In genomic region chr20:10673176-10673830, GRCh38 we compare ENCODE assay signal across 8 cellular contexts. TPM values are rescaled to one million over a fixed set of nuclear protein-coding genes. Genes with fewer than 3 reads are reported as not detected.
DNase-seq lines count a peak whose midpoint lies in the region; ATAC-seq, FAIRE-seq and TF ChIP-seq lines count a peak whose summit lies in the region.

No MANE protein-coding gene starts in this region.

- FAIRE-seq in H54 (lab: Jason Lieb, UNC) (no peak), HepG2 (lab: Jason Lieb, UNC) (no peak)

- peak overlapping the region; percentile 95 for H3K9ac ChIP-seq in HepG2 (ENCODE audit: insufficient read depth, low read depth, low read length)

- TF ChIP-seq POLR2A in H54 (IDR thresholded peaks at IDR 0.05; ENCODE audit: low read depth, low read length) (peak; percentile 32; the same call in 1 of the 2 replicates), HepG2 (IDR thresholded peaks at IDR 0.05; ENCODE audit: insufficient read depth in 1 of 2, low read depth in 2 of 2, low read length in 2 of 2) (no peak)

- H3K27me3 ChIP-seq in HepG2 (ENCODE audit: control insufficient read depth in 1 of 2, insufficient read depth in 2 of 2, low read length in 2 of 2) = no peaks in the 10 kb centered on the region; a peak in 1 of 5 replicates

- H3K4me2 ChIP-seq in HepG2 (ENCODE audit: low read depth, low read length) = peak overlapping the region; percentile 96

- H3K4me3 ChIP-seq in coronary artery (peak overlapping the region; percentile 98), HepG2 (replicated peaks in 1 of 3; ENCODE audit: insufficient read depth in 1 of 3, low read depth in 2 of 3, low read length in 3 of 3) (peak overlapping the region; percentile 85 to 94 (median 91))

- H3K36me3 ChIP-seq in HepG2 (replicated peaks in 1 of 2; ENCODE audit: control insufficient read depth in 1 of 2, insufficient read depth in 2 of 2, low read length in 2 of 2) = peaks cover 9 to 11% of the 10 kb centered on the region in 2 experiments

- CTCF ChIA-PET in RWPE1 (lab: Yijun Ruan, JAX) (interaction anchor here (0.6 to 1.5 kb wide), 6 partner anchors 11 to 523 kb away, joined by 3 to 4 read pairs (median 3); no protein-coding TSS in a partner anchor), HepG2 (lab: Yijun Ruan, JAX; ENCODE audit: low intra/inter-chr PET ratio, low total read pairs) (interaction anchor here (0.6 kb wide), 1 partner anchor 348 kb away, joined by 3 read pairs; no protein-coding TSS in a partner anchor)

- in situ Hi-C loops in HepG2 (cut with HindIII; ENCODE audit: extremely low pct_ligation_motif_present, low pct_unique_long_range_greater_than_20kb) = loop anchor here (5.0 kb wide), 2 partner anchors 534 to 869 kb away; no protein-coding TSS in a partner anchor

- BruUV-seq in HepG2 (replicated peaks; lab: Mats Ljungman, UMichigan) = TSS peak; percentile 75

- H3K27ac ChIP-seq in RWPE1 (peak overlapping the region; percentile 99), coronary artery (peak overlapping the region; percentile 89 to 93), HepG2 (ENCODE audit: extremely low read length, insufficient read depth, low read length) (peak overlapping the region; percentile 89), substantia nigra (ENCODE audit: low read depth, low read length, poor library complexity, severe bottlenecking) (peak overlapping the region; percentile 77)

- H4K20me1 ChIP-seq in HepG2 (ENCODE audit: insufficient read depth, low read length) = peaks cover 27% of the 10 kb centered on the region

- peak; percentile 35 for DNase-seq in Ammon's horn (ENCODE audit: low spot score)
- peak; percentile 29 for DNase-seq in H54 (ENCODE audit: insufficient read length, low spot score)
- no peak for DNase-seq in RWPE1 (ENCODE audit: low spot score)
- no peak for DNase-seq in coronary artery (ENCODE audit: low spot score)
- no peak for DNase-seq in HepG2 (ENCODE audit: low spot score)
- DNase-seq in substantia nigra (lab: John Stamatoyannopoulos, UW) = peak in 29 of 49 donors; percentile 6 to 69 (median 41)

- peak; percentile 29; the same call in 1 of the 2 replicates for TF ChIP-seq RAD21 in HepG2 (CRISPR knock-in tag; IDR thresholded peaks at IDR 0.05)

- H3K4me1 ChIP-seq in HepG2 (ENCODE audit: insufficient read depth, low read length) = peaks cover 45% of the 10 kb centered on the region

- H3K79me2 ChIP-seq in HepG2 (ENCODE audit: insufficient read depth, low read length) = peaks cover 55% of the 10 kb centered on the region

- no peak for TF ChIP-seq CTCF in RWPE1 (conservative IDR thresholded peaks at IDR 0.05; ENCODE audit: low read depth)
- TF ChIP-seq CTCF in coronary artery (IDR thresholded peaks at IDR 0.05) = no peak
- TF ChIP-seq CTCF in HepG2 (CRISPR knock-in tag; IDR thresholded peaks at IDR 0.05) = peak; percentile 22; the same call in 1 of the 2 replicates

- TF ChIP-seq EP300 in HepG2 (IDR thresholded peaks at IDR 0.05; ENCODE audit: low read depth in 2 of 2, low read length in 2 of 2) (no peak), HepG2 (CRISPR knock-in tag; IDR thresholded peaks at IDR 0.05; ENCODE audit: borderline replicate concordance) (no peak)

- under 1% methylated on average over 64 of the region's 73 CpGs for WGBS in HepG2 (ENCODE audit: low lambda C conversion rate)

- POLR2A ChIA-PET in RWPE1 (lab: Yijun Ruan, JAX; ENCODE audit: low non-redundant PET) (interaction anchor here (0.6 to 2.0 kb wide), 4 partner anchors 15 to 328 kb away, joined by 3 to 9 read pairs (median 6); no protein-coding TSS in a partner anchor), HepG2 (lab: Yijun Ruan, JAX) (interaction anchor here (0.6 to 5.6 kb wide), 26 partner anchors 9 to 302 kb away, joined by 3 to 104 read pairs (median 7); partner anchors contain the start of genes MKKS and SLX4IP)

- no peak overlapping the region for H2AFZ ChIP-seq in HepG2 (ENCODE audit: low read length)

- ATAC-seq in HepG2 = peak; percentile 4
- ATAC-seq in HG03095 (IDR thresholded peaks at IDR 0.05; ENCODE audit: unreplicated experiment) = no peak
- ATAC-seq in HG03039 (IDR thresholded peaks at IDR 0.05; ENCODE audit: unreplicated experiment) = no peak

- H3K9me3 ChIP-seq in HepG2 (ENCODE audit: low read length) = no peaks in the 10 kb centered on the region

- intact Hi-C loops in HepG2 (cut with micrococcal nuclease; ENCODE audit: unreplicated experiment) = loop anchor here (2.0 to 10.0 kb wide), 4 partner anchors 21 to 871 kb away; no protein-coding TSS in a partner anchor

TF ChIP-seq in HepG2, 621 proteins besides CTCF, POLR2A, EP300 and RAD21 (continues in another document):
- TF ChIP-seq ARNT2 (CRISPR knock-in tag; IDR thresholded peaks at IDR 0.05; ENCODE audit: low read depth) = peak; percentile 23; the same call in 1 of the 2 replicates
- no peak for TF ChIP-seq PREB (CRISPR knock-in tag; IDR thresholded peaks at IDR 0.05)
- TF ChIP-seq ZNF784 (CRISPR knock-in tag; IDR thresholded peaks at IDR 0.05; ENCODE audit: borderline replicate concordance) = peak; percentile 19; the same call in 1 of the 2 replicates
- no peak; the same call in 1 of the 2 replicates for TF ChIP-seq ZFYVE20 (CRISPR knock-in tag; IDR thresholded peaks at IDR 0.05; ENCODE audit: borderline replicate concordance, low read depth)
- no peak for TF ChIP-seq HOXA7 (CRISPR knock-in tag; IDR thresholded peaks at IDR 0.05)
- TF ChIP-seq HOXD1 (CRISPR knock-in tag; IDR thresholded peaks at IDR 0.05) = 0 out of 2 replicates have a peak, but pooled peaks have one; percentile 25

RNA-seq across cellular contexts. Expression of gene JAG1, which starts 0.5 kb away (rescaled TPM):
- total RNA-seq in HepG2 (2016; rRNA removed; fragmentation: Illumina TruSeq; extraction: Trizol) = 18.1 and 56.3 TPM in 2 replicates
- total RNA-seq in HepG2 (2016; cell fraction: cytosol; rRNA removed; fragmentation: Illumina TruSeq; extraction: Trizol; ENCODE audit: low read depth) = 30.6 and 34.3 TPM in 2 replicates
- total RNA-seq in HepG2 (2016; cell fraction: insoluble cytoplasmic fraction; rRNA removed; fragmentation: Illumina TruSeq; extraction: Trizol) = 15.5 and 55.3 TPM in 2 replicates
- 13.4 and 15.1 TPM in 2 replicates for total RNA-seq in HepG2 (2016; cell fraction: membrane; rRNA removed; fragmentation: Illumina TruSeq; extraction: Trizol)
- 102 and 121 TPM in 2 replicates for total RNA-seq in HepG2 (2016; cell fraction: nucleus; rRNA removed; fragmentation: Illumina TruSeq; extraction: Trizol)
- 43.0 and 47.1 TPM in 2 replicates for polyA plus RNA-seq in HepG2 (2011; rRNA removed)
- 33.0 and 33.7 TPM in 2 replicates for polyA plus RNA-seq in HepG2 (2011; cell fraction: cytosol; rRNA removed)
- polyA plus RNA-seq in HepG2 (2011; cell fraction: nucleus; rRNA removed) = 120 and 155 TPM in 2 replicates
- 35.8 and 54.0 TPM in 2 replicates for polyA plus RNA-seq in HepG2 (2012)
- 0.86 and 1.3 TPM in 2 replicates for polyA plus RNA-seq in HepG2 (2016; cell fraction: cytosol; fragmentation: Illumina TruSeq; extraction: Trizol; ENCODE audit: low read depth)
- 9.4 and 10.2 TPM in 2 replicates for polyA plus RNA-seq in HepG2 (2016; cell fraction: insoluble cytoplasmic fraction; fragmentation: Illumina TruSeq; extraction: Trizol; ENCODE audit: low read depth)
- 2.2 and 3.0 TPM in 2 replicates for polyA plus RNA-seq in HepG2 (2016; cell fraction: membrane; fragmentation: Illumina TruSeq; extraction: Trizol; ENCODE audit: low read depth)
- 112 and 122 TPM in 2 replicates for polyA plus RNA-seq in HepG2 (2016; cell fraction: nucleus; fragmentation: Illumina TruSeq; extraction: Trizol; ENCODE audit: insufficient read depth, low read depth)
- polyA minus RNA-seq in HepG2 (2011; rRNA and poly(A)+ RNA removed; ENCODE audit: low replicate concordance) = 8.0 and 192 TPM in 2 replicates
- polyA minus RNA-seq in HepG2 (2011; cell fraction: cytosol; rRNA and poly(A)+ RNA removed) = 103 and 108 TPM in 2 replicates
- 248 and 302 TPM in 2 replicates for polyA minus RNA-seq in HepG2 (2011; cell fraction: nucleus; rRNA and poly(A)+ RNA removed)

Comparison
In these comparisons a context has a peak if more than half of its experiments do, and no peak if none do; other contexts are left out.
1. DNase-seq: peak in Ammon's horn (single experiment), H54 (single experiment) and substantia nigra (29 of 49); none in RWPE1 (single experiment), coronary artery (single experiment) and HepG2 (single experiment).
2. Peak in every context shown above with its lines, with median percentiles within 50 percentile points of each other: H3K27ac ChIP-seq.